In genomic region chr1:203450016-203450415, GRCh38 we compare ENCODE assay signal across 27 cellular contexts. TPM values are rescaled to one million over a fixed set of nuclear protein-coding genes. Genes with fewer than 3 reads are reported as not detected.
"Had no signal": no experiment of that assay in that cellular context is flagged by ENCODE, and none has a peak within 500 bp of the region (broad histone marks: within the 10 kb centered on the region; RNA-seq: fewer than 3 reads in every experiment).

No MANE protein-coding gene starts in this region.

- DNase-seq: activated CD4-positive, alpha-beta T cell treated with anti-CD3 and anti-CD28 coated beads, Interleukin-2, amount 10 ng/mL, durations not matched to agents 24 days and 14 days; activated CD8-positive, alpha-beta memory T cell treated with anti-CD3 and anti-CD28 coated beads, Interleukin-2, amount 10 ng/mL, durations not matched to agents 7 days and 5 days; activated CD8-positive, alpha-beta T cell treated with anti-CD3 and anti-CD28 coated beads for 36 hours; activated gamma-delta T cell; activated T-cell treated with anti-CD3 and anti-CD28 coated beads for 4 hours; brain microvascular endothelial cell; central memory CD4-positive, alpha-beta T cell; dorsolateral prefrontal cortex; esophagus squamous epithelium; head of caudate nucleus; left ventricle myocardium superior; mammary epithelial cell; natural killer cell; stimulated activated CD4-positive, alpha-beta T cell treated with anti-CD3 and anti-CD28 coated beads, Interleukin-2, amount 100 ng/mL, for 24 hours; stomach; T-cell; upper lobe of left lung had no signal

- H3K9me3 ChIP-seq: ascending aorta, suprapubic skin had no signal

- H3K4me3 ChIP-seq: ascending aorta, dorsolateral prefrontal cortex, esophagus squamous epithelium, gastroesophageal sphincter, stomach, suprapubic skin, upper lobe of left lung had no signal

- H3K36me3 ChIP-seq: ascending aorta, brain microvascular endothelial cell, esophagus squamous epithelium, gastroesophageal sphincter, stomach, suprapubic skin, upper lobe of left lung had no signal

- H3K4me1 ChIP-seq: ascending aorta, stomach had no signal

- ATAC-seq: activated CD4-positive, CD25-positive, alpha-beta regulatory T cell treated with anti-CD3 and anti-CD28 coated beads, Interleukin-2, amount 50 U/mL, for 24 hours; activated CD8-positive, alpha-beta memory T cell treated with anti-CD3 and anti-CD28 coated beads, Interleukin-2, amount 10 ng/mL, durations not matched to agents 7 days and 5 days; activated CD8-positive, alpha-beta T cell treated with anti-CD3 and anti-CD28 coated beads for 36 hours; gastroesophageal sphincter; left ventricle myocardium superior; natural killer cell; T-cell had no signal

- H3K27ac ChIP-seq: brain microvascular endothelial cell, gastroesophageal sphincter, stomach, VCaP had no signal

- H3K27me3 ChIP-seq: ascending aorta, upper lobe of left lung had no signal

RNA-seq across cellular contexts. Expression of gene PRELP, which starts 25.6 kb away (rescaled TPM):
- total RNA-seq: activated CD4-positive, alpha-beta T cell treated with anti-CD3 and anti-CD28 coated beads, Interleukin-2, amount 10 ng/mL, durations not matched to agents 24 days and 14 days; activated CD8-positive, alpha-beta memory T cell treated with anti-CD3 and anti-CD28 coated beads, Interleukin-2, amount 10 ng/mL, durations not matched to agents 7 days and 5 days; activated CD8-positive, alpha-beta T cell treated with anti-CD3 and anti-CD28 coated beads for 36 hours; natural killer cell had no signal

RNA-seq across cellular contexts. Expression of gene OPTC, which starts 43.9 kb away (rescaled TPM):
- total RNA-seq: activated CD4-positive, alpha-beta T cell treated with anti-CD3 and anti-CD28 coated beads, Interleukin-2, amount 10 ng/mL, durations not matched to agents 24 days and 14 days; activated CD8-positive, alpha-beta memory T cell treated with anti-CD3 and anti-CD28 coated beads, Interleukin-2, amount 10 ng/mL, durations not matched to agents 7 days and 5 days; activated CD8-positive, alpha-beta T cell treated with anti-CD3 and anti-CD28 coated beads for 36 hours; ascending aorta; esophagus squamous epithelium; gastroesophageal sphincter; left ventricle myocardium superior; mammary epithelial cell; mesothelial cell of epicardium; natural killer cell; osteocyte; progenitor cell of endocrine pancreas; skeletal muscle tissue; stomach; suprapubic skin; T-cell; upper lobe of left lung had no signal
- polyA plus RNA-seq: adipose tissue, mammary epithelial cell, stomach had no signal
